Comparison of ENCODE assay signal across 8 cellular contexts in genomic region chr14:60183724-60184596, GRCh38. TPM values are rescaled to one million over a fixed set of nuclear protein-coding genes. Genes with fewer than 3 reads are reported as not detected.
DNase-seq lines count a peak whose midpoint lies in the region; ATAC-seq and TF ChIP-seq lines count a peak whose summit lies in the region.

No MANE protein-coding gene starts in this region.

- peak; percentile 49 for DNase-seq in SIG-M5 treated with dmso at 0.1 percent for 504 hours (lab: John Stamatoyannopoulos, UW; ENCODE audit: unreplicated experiment)
- no peak for DNase-seq in SIG-M5 (lab: John Stamatoyannopoulos, UW)
- no peak for DNase-seq in MG63
- no peak for DNase-seq in RWPE1 (ENCODE audit: low spot score)
- DNase-seq in colonic mucosa = no peak
- no peak for DNase-seq in lung (ENCODE audit: low spot score)

- TF ChIP-seq CTCF in RWPE1 (conservative IDR thresholded peaks at IDR 0.05; ENCODE audit: low read depth) (peak; percentile 69), colonic mucosa (IDR thresholded peaks at IDR 0.05) (peak; percentile 65), lung (IDR thresholded peaks at IDR 0.05; ENCODE audit: control extremely low read depth, extremely low read depth) (peak; percentile 79)

- H3K27me3 ChIP-seq in MG63 (no peaks in the 10 kb centered on the region), colonic mucosa (no peaks in the 10 kb centered on the region), lung (ENCODE audit: control insufficient read depth, insufficient read depth) (no peaks in the 10 kb centered on the region), thymus (ENCODE audit: control insufficient read depth, insufficient read depth) (no peaks in the 10 kb centered on the region)

- no peak overlapping the region for H3K9ac ChIP-seq in colonic mucosa (ENCODE audit: low read depth in 2 of 2, low read length in 2 of 2)

- 6% methylated on average over 6 of the region's 6 CpGs for WGBS in lung, 2 donors
- WGBS in thymus = 8% methylated on average over 6 of the region's 6 CpGs

- H3K4me3 ChIP-seq in MG63 (peak overlapping the region; percentile 29), colonic mucosa (peak overlapping the region; percentile 29), lung (no peak overlapping the region), thymus (ENCODE audit: low read length) (peak overlapping the region; percentile 42)

- intact Hi-C loops in colonic mucosa (cut with DNase I) = loop anchor here (5.0 to 10.0 kb wide), 3 partner anchors 117 to 549 kb away; no protein-coding TSS in a partner anchor

- POLR2A ChIA-PET in RWPE1 (lab: Yijun Ruan, JAX; ENCODE audit: low non-redundant PET) = no interaction called here

- CTCF ChIA-PET in RWPE1 (lab: Yijun Ruan, JAX) = interaction anchor here (0.5 to 3.3 kb wide), 10 partner anchors 37 to 222 kb away, joined by 3 to 15 read pairs (median 3); no protein-coding TSS in a partner anchor

- H3K36me3 ChIP-seq in MG63 (no peaks in the 10 kb centered on the region), colonic mucosa (no peaks in the 10 kb centered on the region), lung (ENCODE audit: control insufficient read depth in 2 of 2, insufficient read depth in 2 of 2, low read length in 2 of 2) (no peaks in the 10 kb centered on the region), thymus (ENCODE audit: control insufficient read depth, insufficient read depth) (no peaks in the 10 kb centered on the region)

- H3K27ac ChIP-seq in RWPE1 = no peak overlapping the region
- H3K27ac ChIP-seq in colonic mucosa = no peak overlapping the region
- H3K27ac ChIP-seq in lung (ENCODE audit: low read depth in 1 of 2, low read length in 1 of 2) = no peak overlapping the region
- H3K27ac ChIP-seq in thymus (ENCODE audit: low read depth) = no peak overlapping the region

- ATAC-seq in GM21723 (IDR thresholded peaks at IDR 0.05; ENCODE audit: unreplicated experiment) = peak; percentile 61
- ATAC-seq in lung (ENCODE audit: insufficient read depth, low FRiP score) = peak; percentile 77

- H3K4me1 ChIP-seq in colonic mucosa (no peaks in the 10 kb centered on the region), lung (ENCODE audit: control insufficient read depth in 2 of 2, insufficient read depth in 2 of 2, low read length in 2 of 2) (no peaks in the 10 kb centered on the region), thymus (ENCODE audit: control insufficient read depth, insufficient read depth, low read length) (no peaks in the 10 kb centered on the region)

- no peaks in the 10 kb centered on the region for H3K9me3 ChIP-seq in MG63
- H3K9me3 ChIP-seq in colonic mucosa = no peaks in the 10 kb centered on the region
- no peaks in the 10 kb centered on the region for H3K9me3 ChIP-seq in lung (ENCODE audit: control insufficient read depth in 2 of 2, insufficient read depth in 1 of 2, low read length in 1 of 2)
- H3K9me3 ChIP-seq in thymus (ENCODE audit: control insufficient read depth) = no peaks in the 10 kb centered on the region

RNA-seq across cellular contexts. Expression of gene DHRS7, which starts 18.8 kb away (rescaled TPM):
- total RNA-seq in MG63 (2014; rRNA removed; shearing (Covaris generic); ENCODE audit: low replicate concordance) = 31.8 and 33.8 TPM in 2 replicates
- total RNA-seq in colonic mucosa = 10 to 100 TPM; 82.1 to 87.1 TPM
- 10 to 100 TPM; 45.5 to 81.2 TPM for total RNA-seq in lung
- 10 to 100 TPM; 74.8 to 91.8 TPM for polyA plus RNA-seq in lung
- polyA plus RNA-seq in thymus = 63.7 TPM
